Comparison of ENCODE assay signal across 2 cellular contexts in the genomic region with DNA sequence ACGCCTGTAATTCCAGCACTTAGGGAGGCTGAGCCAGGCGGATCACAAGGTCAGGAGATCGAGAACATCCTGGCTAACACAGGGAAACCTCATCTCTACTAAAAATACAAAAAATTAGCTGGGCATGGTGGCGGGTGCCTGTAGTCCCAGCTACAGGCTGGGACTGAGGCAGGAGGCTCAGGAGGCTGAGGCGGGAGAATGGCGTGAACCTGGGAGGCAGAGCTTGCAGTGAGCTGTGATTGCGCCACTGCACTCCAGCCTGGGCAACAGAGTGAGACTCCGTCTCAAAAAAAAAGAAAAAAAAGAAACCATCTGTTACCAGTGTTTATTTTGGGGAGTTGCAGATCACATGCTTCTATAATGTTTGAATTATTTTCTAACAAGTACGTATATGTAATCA.
TF ChIP-seq lines count a peak whose summit lies in the region.

No MANE protein-coding gene starts in this region.

TF ChIP-seq in K562, 482 proteins besides CTCF, POLR2A, EP300 and RAD21:
- TF ChIP-seq ZBTB33 (CRISPR knock-in tag; IDR thresholded peaks at IDR 0.05) = 0 out of 2 replicates have a peak, but pooled peaks have one; percentile 14

TF ChIP-seq in HepG2, 621 proteins besides CTCF, POLR2A, EP300 and RAD21:
- 0 out of 2 replicates have a peak, but pooled peaks have one; percentile 8 for TF ChIP-seq ZNF121 (CRISPR knock-in tag; IDR thresholded peaks at IDR 0.05)
